Comparison of ENCODE assay signal across 1 cellular context in genomic region chr4:99949034-99949998, GRCh38.
A peak's percentile ranks its signal among the peaks of the same experiment; 100 is the strongest.
TF ChIP-seq lines count a peak whose summit lies in the region.

No MANE protein-coding gene starts in this region.

TF ChIP-seq in GM12878, 131 proteins besides CTCF, POLR2A, EP300 and RAD21 (continued from another document and continues in another):
- TF ChIP-seq SIN3A (IDR thresholded peaks at IDR 0.05; ENCODE audit: low read depth, low read length) (0 out of 2 replicates have a peak, but pooled peaks have one; percentile 55), ATF2 (IDR thresholded peaks at IDR 0.05; ENCODE audit: low read length) (peak; percentile 36; the same call in 1 of the 2 replicates), SMC3 (IDR thresholded peaks at IDR 0.05; ENCODE audit: borderline replicate concordance, low read length) (peak; percentile 62), FOXK2 (IDR thresholded peaks at IDR 0.05) (no peak), NR2C2 (IDR thresholded peaks at IDR 0.05; ENCODE audit: borderline replicate concordance, control insufficient read depth, insufficient read length, low read depth) (no peak), ZBTB4 (CRISPR knock-in tag; IDR thresholded peaks at IDR 0.05) (no peak), JUND (IDR thresholded peaks at IDR 0.05; ENCODE audit: low read depth, low read length) (no peak), RELA (IDR thresholded peaks at IDR 0.05; ENCODE audit: borderline replicate concordance, partially characterized antibody) (no peak), ZNF207 (IDR thresholded peaks at IDR 0.05; ENCODE audit: borderline replicate concordance) (peak; percentile 74; the same call in 1 of the 2 replicates), USF2 (IDR thresholded peaks at IDR 0.05; ENCODE audit: borderline replicate concordance, low read depth, low read length) (no peak), CBX5 (IDR thresholded peaks at IDR 0.05; ENCODE audit: low read depth) (peak; percentile 81; the same call in 1 of the 2 replicates), GABPA (IDR thresholded peaks at IDR 0.05; ENCODE audit: low read depth) (no peak), TAF1 (IDR thresholded peaks at IDR 0.05; ENCODE audit: borderline replicate concordance, low read depth, low read length) (no peak), NFXL1 (IDR thresholded peaks at IDR 0.05; ENCODE audit: borderline replicate concordance) (no peak), STAT1 (conservative IDR thresholded peaks at IDR 0.05) (no peak), MLLT1 (IDR thresholded peaks at IDR 0.05) (peak; percentile 83), MTA2 (IDR thresholded peaks at IDR 0.05; ENCODE audit: low read depth) (no peak), TCF3 (IDR thresholded peaks at IDR 0.05; ENCODE audit: borderline replicate concordance, insufficient read depth, low read depth, low read length) (no peak), ATF7 (IDR thresholded peaks at IDR 0.05; ENCODE audit: low read depth) (peak; percentile 77), SMAD5 (IDR thresholded peaks at IDR 0.05; ENCODE audit: low read depth) (no peak), SREBF2 (IDR thresholded peaks at IDR 0.05; ENCODE audit: low read length) (no peak), RCOR1 (conservative IDR thresholded peaks at IDR 0.05; ENCODE audit: low read depth, low read length) (peak; percentile 86; the same call in 1 of the 2 replicates), IRF4 (IDR thresholded peaks at IDR 0.05; ENCODE audit: low read depth, low read length) (peak; percentile 72), MYC (IDR thresholded peaks at IDR 0.05; ENCODE audit: insufficient read depth, insufficient read length, insufficient replicate concordance, low read length, severe bottlenecking) (no peak), HDGF (IDR thresholded peaks at IDR 0.05) (peak; percentile 25; the same call in 1 of the 2 replicates), LARP7 (IDR thresholded peaks at IDR 0.05) (no peak), ZNF217 (IDR thresholded peaks at IDR 0.05) (no peak), SMAD1 (IDR thresholded peaks at IDR 0.05; ENCODE audit: low read depth, partially characterized antibody) (no peak), ZNF687 (IDR thresholded peaks at IDR 0.05) (no peak), CBX3 (IDR thresholded peaks at IDR 0.05; ENCODE audit: borderline replicate concordance, low read depth) (no peak), MAX (IDR thresholded peaks at IDR 0.05; ENCODE audit: low read depth, low read length) (no peak; the same call in 1 of the 2 replicates), ELK1 (IDR thresholded peaks at IDR 0.05; ENCODE audit: low read depth, low read length) (no peak), BCL11A (IDR thresholded peaks at IDR 0.05; ENCODE audit: low read depth, low read length) (no peak), TBL1XR1 (IDR thresholded peaks at IDR 0.05; ENCODE audit: low read depth, low read length) (no peak), CREM (IDR thresholded peaks at IDR 0.05; ENCODE audit: low read depth) (no peak), ESRRA (IDR thresholded peaks at IDR 0.05; ENCODE audit: low read length) (no peak), SREBF1 (IDR thresholded peaks at IDR 0.05; ENCODE audit: low read length) (no peak), POLR2AphosphoS2 (IDR thresholded peaks at IDR 0.05; ENCODE audit: low read depth, low read length) (no peak; the same call in 1 of the 2 replicates), ZNF622 (IDR thresholded peaks at IDR 0.05) (no peak), CREB1 (IDR thresholded peaks at IDR 0.05; ENCODE audit: low read depth) (peak; percentile 38; the same call in 1 of the 2 replicates), CHD2 (IDR thresholded peaks at IDR 0.05; ENCODE audit: borderline replicate concordance, low read depth, low read length) (peak; percentile 85), YY1 (IDR thresholded peaks at IDR 0.05; ENCODE audit: low read depth, low read length) (peak; percentile 69), ZNF592 (IDR thresholded peaks at IDR 0.05) (no peak), JUNB (IDR thresholded peaks at IDR 0.05) (no peak), RFX5 (IDR thresholded peaks at IDR 0.05; ENCODE audit: low read depth, low read length) (no peak), NFIC (IDR thresholded peaks at IDR 0.05; ENCODE audit: low read depth, low read length) (0 out of 2 replicates have a peak, but pooled peaks have one; percentile 39), NBN (IDR thresholded peaks at IDR 0.05) (peak; percentile 87; the same call in 1 of the 2 replicates), NR2F1 (conservative IDR thresholded peaks at IDR 0.05) (no peak; the same call in 1 of the 2 replicates), ATF3 (IDR thresholded peaks at IDR 0.05; ENCODE audit: borderline replicate concordance, extremely low read depth, low read depth, low read length) (no peak), NR2C1 (IDR thresholded peaks at IDR 0.05) (no peak)
